ENCODE assay signal across 1 cellular context in genomic region chr6:49637333-49637698, GRCh38.
TF ChIP-seq lines count a peak whose summit lies in the region.

No MANE protein-coding gene starts in this region.

TF ChIP-seq in K562, 482 proteins besides CTCF, POLR2A, EP300 and RAD21 (continued from another document and continues in another):
- TF ChIP-seq PBX2 (CRISPR knock-in tag; IDR thresholded peaks at IDR 0.05; ENCODE audit: low read depth) (no peak), PBX2 (tag; conservative IDR thresholded peaks at IDR 0.05; ENCODE audit: low read depth) (peak; percentile 74), POLR3G (IDR thresholded peaks at IDR 0.05; ENCODE audit: extremely low read depth, insufficient read length, insufficient replicate concordance) (no peak), ZNF639 (CRISPR knock-in tag; conservative IDR thresholded peaks at IDR 0.05 in 1 of 2, IDR thresholded peaks at IDR 0.05 in 1 of 2) (no peak), FOXA1 (IDR thresholded peaks at IDR 0.05; ENCODE audit: borderline replicate concordance) (no peak), SMARCE1 (IDR thresholded peaks at IDR 0.05) (no peak), GATAD2A (IDR thresholded peaks at IDR 0.05) (no peak), ZNF780A (CRISPR knock-in tag; IDR thresholded peaks at IDR 0.05) (no peak), HMGN3 (IDR thresholded peaks at IDR 0.05; ENCODE audit: borderline replicate concordance, extremely low read depth, insufficient read length, low read depth, low read length) (no peak), ZNF764 (CRISPR knock-in tag; IDR thresholded peaks at IDR 0.05; ENCODE audit: low read depth) (no peak), KLF16 (IDR thresholded peaks at IDR 0.05) (no peak), MEIS2 (IDR thresholded peaks at IDR 0.05; ENCODE audit: partially characterized antibody) (peak; percentile 81), ELF1 (tag; IDR thresholded peaks at IDR 0.05) (peak; percentile 57), MBD2 (IDR thresholded peaks at IDR 0.05; ENCODE audit: borderline replicate concordance, low read depth) (no peak), C11orf30 (IDR thresholded peaks at IDR 0.05; ENCODE audit: low read depth) (no peak), ZNF174 (CRISPR knock-in tag; IDR thresholded peaks at IDR 0.05) (no peak), SIN3A (IDR thresholded peaks at IDR 0.05; ENCODE audit: borderline replicate concordance in 2 of 2, control insufficient read depth in 1 of 2, low read depth in 2 of 2, low read length in 2 of 2) (no peak), SRSF1 (IDR thresholded peaks at IDR 0.05; ENCODE audit: low read depth, low read length) (no peak), CBFB (CRISPR knock-in tag; IDR thresholded peaks at IDR 0.05) (no peak), SMAD4 (CRISPR knock-in tag; conservative IDR thresholded peaks at IDR 0.05) (no peak), PYGO2 (tag; IDR thresholded peaks at IDR 0.05) (no peak), SAFB (IDR thresholded peaks at IDR 0.05; ENCODE audit: borderline replicate concordance, low read depth, low read length) (no peak), ZNF239 (CRISPR knock-in tag; IDR thresholded peaks at IDR 0.05) (no peak), RBM34 (IDR thresholded peaks at IDR 0.05; ENCODE audit: borderline replicate concordance, insufficient read depth, low read length) (no peak), HNRNPLL (IDR thresholded peaks at IDR 0.05; ENCODE audit: low read depth, low read length, poor library complexity, severe bottlenecking) (no peak), ATF3 (IDR thresholded peaks at IDR 0.05) (no peak), ATF3 (CRISPR knock-in tag; conservative IDR thresholded peaks at IDR 0.05) (no peak), MXD1 (CRISPR knock-in tag; IDR thresholded peaks at IDR 0.05; ENCODE audit: borderline replicate concordance, poor library complexity, severe bottlenecking) (no peak), RNF219 (CRISPR knock-in tag; IDR thresholded peaks at IDR 0.05) (no peak), CTBP1 (IDR thresholded peaks at IDR 0.05; ENCODE audit: borderline replicate concordance) (peak; percentile 70), STAT6 (CRISPR knock-in tag; IDR thresholded peaks at IDR 0.05) (no peak), ZNF41 (CRISPR knock-in tag; conservative IDR thresholded peaks at IDR 0.05) (no peak), ZNF699 (CRISPR knock-in tag; IDR thresholded peaks at IDR 0.05; ENCODE audit: insufficient replicate concordance) (no peak), RBM15 (IDR thresholded peaks at IDR 0.05; ENCODE audit: insufficient read depth, low read length) (no peak), E2F1 (CRISPR knock-in tag; IDR thresholded peaks at IDR 0.05) (no peak), GTF2E2 (tag; IDR thresholded peaks at IDR 0.05) (no peak), CBFA2T3 (IDR thresholded peaks at IDR 0.05) (no peak), RFX1 (IDR thresholded peaks at IDR 0.05) (peak; percentile 70), PKNOX1 (IDR thresholded peaks at IDR 0.05) (peak; percentile 55; the same call in 1 of the 2 replicates), ATF1 (CRISPR knock-in tag; IDR thresholded peaks at IDR 0.05) (no peak), ATF1 (tag; IDR thresholded peaks at IDR 0.05) (no peak), MEF2D (tag; conservative IDR thresholded peaks at IDR 0.05; ENCODE audit: low read depth) (no peak), SIN3B (IDR thresholded peaks at IDR 0.05; ENCODE audit: low read depth) (no peak), ETS2 (tag; IDR thresholded peaks at IDR 0.05; ENCODE audit: borderline replicate concordance, poor library complexity, severe bottlenecking) (no peak), RCOR1 (IDR thresholded peaks at IDR 0.05; ENCODE audit: borderline replicate concordance in 1 of 2, low read depth in 2 of 2, low read length in 2 of 2) (0 out of 4 replicates have a peak, but pooled peaks have one; percentile 9 to 65), ZBTB11 (CRISPR knock-in tag; IDR thresholded peaks at IDR 0.05) (no peak), ZNF12 (CRISPR knock-in tag; IDR thresholded peaks at IDR 0.05) (no peak), DNMT1 (IDR thresholded peaks at IDR 0.05) (no peak), CC2D1A (IDR thresholded peaks at IDR 0.05) (no peak), FOSL1 (tag; conservative IDR thresholded peaks at IDR 0.05) (no peak), POLR2H (tag; IDR thresholded peaks at IDR 0.05; ENCODE audit: low read depth) (no peak), MTF1 (CRISPR knock-in tag; IDR thresholded peaks at IDR 0.05; ENCODE audit: borderline replicate concordance) (no peak), TCF7L2 (IDR thresholded peaks at IDR 0.05; ENCODE audit: low read depth, low read length) (no peak), HINFP (tag; conservative IDR thresholded peaks at IDR 0.05; ENCODE audit: low read depth) (no peak)
